In the genomic region with DNA sequence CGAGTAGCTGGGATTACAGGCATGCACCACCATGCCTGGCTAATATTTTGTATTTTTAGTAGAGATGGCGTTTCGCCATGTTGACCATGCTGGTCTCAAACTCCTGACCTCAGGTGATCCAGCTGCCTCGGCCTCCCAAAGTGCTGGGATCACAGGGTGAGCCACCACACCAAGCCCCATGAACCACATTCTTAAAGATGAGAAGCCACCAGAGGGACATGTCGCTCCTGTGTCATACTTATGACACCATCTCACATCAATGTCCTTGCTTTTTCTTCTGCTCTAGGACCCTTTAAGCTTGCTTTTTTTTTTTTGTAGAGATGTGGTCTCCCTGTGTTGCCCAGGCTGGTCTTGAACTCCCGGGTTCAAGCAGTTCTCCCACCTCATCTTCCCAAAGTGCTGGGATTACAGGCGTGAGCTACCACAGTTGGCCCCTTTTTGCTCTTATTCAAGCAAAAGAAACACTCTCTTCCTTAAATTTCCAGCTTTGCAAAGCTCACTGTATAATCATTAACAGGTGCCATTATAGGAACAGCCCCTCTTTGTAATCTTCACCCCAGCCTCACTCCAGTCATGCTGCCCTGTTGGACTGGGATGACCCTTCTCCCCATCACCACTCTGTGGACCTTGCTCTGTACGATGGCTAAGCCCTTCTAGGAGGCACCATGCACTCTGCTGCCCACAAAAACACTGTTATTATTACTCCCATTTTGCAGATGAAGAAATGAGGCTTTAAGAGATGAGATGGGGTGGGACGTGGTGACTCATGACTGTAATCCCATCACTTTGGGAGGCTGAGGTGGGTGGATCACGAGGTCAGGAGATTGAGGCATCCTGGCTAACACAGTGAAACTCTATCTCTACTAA, we compare ENCODE assay signal across 1 cellular context.
TF ChIP-seq lines count a peak whose summit lies in the region.

No MANE protein-coding gene starts in this region.

TF ChIP-seq in HepG2, 621 proteins besides CTCF, POLR2A, EP300 and RAD21 (continued from another document and continues in another):
- TF ChIP-seq, protein P1, sequence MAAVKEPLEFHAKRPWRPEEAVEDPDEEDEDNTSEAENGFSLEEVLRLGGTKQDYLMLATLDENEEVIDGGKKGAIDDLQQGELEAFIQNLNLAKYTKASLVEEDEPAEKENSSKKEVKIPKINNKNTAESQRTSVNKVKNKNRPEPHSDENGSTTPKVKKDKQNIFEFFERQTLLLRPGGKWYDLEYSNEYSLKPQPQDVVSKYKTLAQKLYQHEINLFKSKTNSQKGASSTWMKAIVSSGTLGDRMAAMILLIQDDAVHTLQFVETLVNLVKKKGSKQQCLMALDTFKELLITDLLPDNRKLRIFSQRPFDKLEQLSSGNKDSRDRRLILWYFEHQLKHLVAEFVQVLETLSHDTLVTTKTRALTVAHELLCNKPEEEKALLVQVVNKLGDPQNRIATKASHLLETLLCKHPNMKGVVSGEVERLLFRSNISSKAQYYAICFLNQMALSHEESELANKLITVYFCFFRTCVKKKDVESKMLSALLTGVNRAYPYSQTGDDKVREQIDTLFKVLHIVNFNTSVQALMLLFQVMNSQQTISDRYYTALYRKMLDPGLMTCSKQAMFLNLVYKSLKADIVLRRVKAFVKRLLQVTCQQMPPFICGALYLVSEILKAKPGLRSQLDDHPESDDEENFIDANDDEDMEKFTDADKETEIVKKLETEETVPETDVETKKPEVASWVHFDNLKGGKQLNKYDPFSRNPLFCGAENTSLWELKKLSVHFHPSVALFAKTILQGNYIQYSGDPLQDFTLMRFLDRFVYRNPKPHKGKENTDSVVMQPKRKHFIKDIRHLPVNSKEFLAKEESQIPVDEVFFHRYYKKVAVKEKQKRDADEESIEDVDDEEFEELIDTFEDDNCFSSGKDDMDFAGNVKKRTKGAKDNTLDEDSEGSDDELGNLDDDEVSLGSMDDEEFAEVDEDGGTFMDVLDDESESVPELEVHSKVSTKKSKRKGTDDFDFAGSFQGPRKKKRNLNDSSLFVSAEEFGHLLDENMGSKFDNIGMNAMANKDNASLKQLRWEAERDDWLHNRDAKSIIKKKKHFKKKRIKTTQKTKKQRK (IDR thresholded peaks at IDR 0.05; ENCODE audit: low read length) = no peak
- TF ChIP-seq ZBTB1 (CRISPR knock-in tag; IDR thresholded peaks at IDR 0.05; ENCODE audit: borderline replicate concordance) = no peak
- TF ChIP-seq BRCA1 (CRISPR knock-in tag; IDR thresholded peaks at IDR 0.05) = no peak
- no peak for TF ChIP-seq RBFOX2 (IDR thresholded peaks at IDR 0.05; ENCODE audit: low read depth, low read length)
- TF ChIP-seq ZBTB38 (CRISPR knock-in tag; IDR thresholded peaks at IDR 0.05) = no peak; the same call in 1 of the 2 replicates
- no peak; the same call in 1 of the 2 replicates for TF ChIP-seq ZNF777 (CRISPR knock-in tag; IDR thresholded peaks at IDR 0.05)
- TF ChIP-seq, protein P2, sequence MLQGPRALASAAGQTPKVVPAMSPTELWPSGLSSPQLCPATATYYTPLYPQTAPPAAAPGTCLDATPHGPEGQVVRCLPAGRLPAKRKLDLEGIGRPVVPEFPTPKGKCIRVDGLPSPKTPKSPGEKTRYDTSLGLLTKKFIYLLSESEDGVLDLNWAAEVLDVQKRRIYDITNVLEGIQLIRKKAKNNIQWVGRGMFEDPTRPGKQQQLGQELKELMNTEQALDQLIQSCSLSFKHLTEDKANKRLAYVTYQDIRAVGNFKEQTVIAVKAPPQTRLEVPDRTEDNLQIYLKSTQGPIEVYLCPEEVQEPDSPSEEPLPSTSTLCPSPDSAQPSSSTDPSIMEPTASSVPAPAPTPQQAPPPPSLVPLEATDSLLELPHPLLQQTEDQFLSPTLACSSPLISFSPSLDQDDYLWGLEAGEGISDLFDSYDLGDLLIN (CRISPR knock-in tag; IDR thresholded peaks at IDR 0.05; ENCODE audit: borderline replicate concordance) = no peak
- no peak for TF ChIP-seq HNRNPL (IDR thresholded peaks at IDR 0.05; ENCODE audit: low read depth, low read length)
- TF ChIP-seq, protein P3, sequence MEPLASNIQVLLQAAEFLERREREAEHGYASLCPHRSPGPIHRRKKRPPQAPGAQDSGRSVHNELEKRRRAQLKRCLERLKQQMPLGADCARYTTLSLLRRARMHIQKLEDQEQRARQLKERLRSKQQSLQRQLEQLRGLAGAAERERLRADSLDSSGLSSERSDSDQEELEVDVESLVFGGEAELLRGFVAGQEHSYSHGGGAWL (CRISPR knock-in tag; IDR thresholded peaks at IDR 0.05) = no peak
- TF ChIP-seq CCAR2 (optimal IDR thresholded peaks at IDR 0.05; ENCODE audit: low read depth, low read length) = no peak
- no peak for TF ChIP-seq MTA1 (CRISPR knock-in tag; IDR thresholded peaks at IDR 0.05; ENCODE audit: borderline replicate concordance)
- TF ChIP-seq PHF20 (CRISPR knock-in tag; IDR thresholded peaks at IDR 0.05) = no peak
- TF ChIP-seq GPN1 (CRISPR knock-in tag; IDR thresholded peaks at IDR 0.05; ENCODE audit: borderline replicate concordance) = no peak
- 0 out of 2 replicates have a peak, but pooled peaks have one; percentile 51 for TF ChIP-seq ARNT2 (CRISPR knock-in tag; IDR thresholded peaks at IDR 0.05; ENCODE audit: low read depth)
- TF ChIP-seq, protein P4, sequence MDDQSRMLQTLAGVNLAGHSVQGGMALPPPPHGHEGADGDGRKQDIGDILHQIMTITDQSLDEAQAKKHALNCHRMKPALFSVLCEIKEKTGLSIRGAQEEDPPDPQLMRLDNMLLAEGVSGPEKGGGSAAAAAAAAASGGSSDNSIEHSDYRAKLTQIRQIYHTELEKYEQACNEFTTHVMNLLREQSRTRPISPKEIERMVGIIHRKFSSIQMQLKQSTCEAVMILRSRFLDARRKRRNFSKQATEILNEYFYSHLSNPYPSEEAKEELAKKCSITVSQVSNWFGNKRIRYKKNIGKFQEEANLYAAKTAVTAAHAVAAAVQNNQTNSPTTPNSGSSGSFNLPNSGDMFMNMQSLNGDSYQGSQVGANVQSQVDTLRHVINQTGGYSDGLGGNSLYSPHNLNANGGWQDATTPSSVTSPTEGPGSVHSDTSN (CRISPR knock-in tag; IDR thresholded peaks at IDR 0.05; ENCODE audit: borderline replicate concordance) = no peak
- TF ChIP-seq, protein P5, sequence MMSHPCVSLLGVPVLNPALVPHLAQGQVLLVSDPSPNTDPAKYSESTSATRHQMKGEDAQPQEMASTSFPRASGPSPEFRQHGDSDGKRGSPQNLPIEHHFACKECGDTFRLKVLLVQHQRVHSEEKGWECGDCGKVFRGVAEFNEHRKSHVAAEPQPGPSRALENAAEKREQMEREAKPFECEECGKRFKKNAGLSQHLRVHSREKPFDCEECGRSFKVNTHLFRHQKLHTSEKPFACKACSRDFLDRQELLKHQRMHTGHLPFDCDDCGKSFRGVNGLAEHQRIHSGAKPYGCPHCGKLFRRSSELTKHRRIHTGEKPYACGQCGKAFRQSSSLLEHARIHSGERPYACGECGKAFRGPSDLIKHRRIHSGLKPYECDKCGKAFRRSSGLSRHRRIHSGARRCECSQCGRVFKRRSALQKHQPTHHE (CRISPR knock-in tag; IDR thresholded peaks at IDR 0.05; ENCODE audit: borderline replicate concordance) = no peak
- TF ChIP-seq MYNN (CRISPR knock-in tag; IDR thresholded peaks at IDR 0.05; ENCODE audit: low read depth) = no peak
- no peak for TF ChIP-seq MXD4 (CRISPR knock-in tag; IDR thresholded peaks at IDR 0.05)
- TF ChIP-seq ZNF235 (CRISPR knock-in tag; IDR thresholded peaks at IDR 0.05; ENCODE audit: borderline replicate concordance) = no peak
- 0 out of 2 replicates have a peak, but pooled peaks have one; percentile 4 for TF ChIP-seq CAMTA2 (CRISPR knock-in tag; IDR thresholded peaks at IDR 0.05; ENCODE audit: borderline replicate concordance)
- TF ChIP-seq, protein P6, sequence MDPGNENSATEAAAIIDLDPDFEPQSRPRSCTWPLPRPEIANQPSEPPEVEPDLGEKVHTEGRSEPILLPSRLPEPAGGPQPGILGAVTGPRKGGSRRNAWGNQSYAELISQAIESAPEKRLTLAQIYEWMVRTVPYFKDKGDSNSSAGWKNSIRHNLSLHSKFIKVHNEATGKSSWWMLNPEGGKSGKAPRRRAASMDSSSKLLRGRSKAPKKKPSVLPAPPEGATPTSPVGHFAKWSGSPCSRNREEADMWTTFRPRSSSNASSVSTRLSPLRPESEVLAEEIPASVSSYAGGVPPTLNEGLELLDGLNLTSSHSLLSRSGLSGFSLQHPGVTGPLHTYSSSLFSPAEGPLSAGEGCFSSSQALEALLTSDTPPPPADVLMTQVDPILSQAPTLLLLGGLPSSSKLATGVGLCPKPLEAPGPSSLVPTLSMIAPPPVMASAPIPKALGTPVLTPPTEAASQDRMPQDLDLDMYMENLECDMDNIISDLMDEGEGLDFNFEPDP (CRISPR knock-in tag; conservative IDR thresholded peaks at IDR 0.05) = 0 out of 2 replicates have a peak, but pooled peaks have one; percentile 10
- peak; percentile 72 for TF ChIP-seq ZNF3 (CRISPR knock-in tag; IDR thresholded peaks at IDR 0.05)
- TF ChIP-seq RELA (CRISPR knock-in tag; IDR thresholded peaks at IDR 0.05) = no peak
- no peak; the same call in 1 of the 2 replicates for TF ChIP-seq GABPB1 (CRISPR knock-in tag; IDR thresholded peaks at IDR 0.05)
- 0 out of 2 replicates have a peak, but pooled peaks have one; percentile 11 for TF ChIP-seq LCORL (IDR thresholded peaks at IDR 0.05)
- TF ChIP-seq LCORL (CRISPR knock-in tag; IDR thresholded peaks at IDR 0.05) = peak; percentile 90
- peak; percentile 71 for TF ChIP-seq CREM (IDR thresholded peaks at IDR 0.05)
- TF ChIP-seq CREM (CRISPR knock-in tag; IDR thresholded peaks at IDR 0.05) = no peak
- TF ChIP-seq MEIS1 (CRISPR knock-in tag; IDR thresholded peaks at IDR 0.05; ENCODE audit: borderline replicate concordance) = no peak
- TF ChIP-seq SRSF4 (IDR thresholded peaks at IDR 0.05; ENCODE audit: low read depth, low read length, poor library complexity, severe bottlenecking) = no peak
- no peak; the same call in 1 of the 2 replicates for TF ChIP-seq EHMT2 (IDR thresholded peaks at IDR 0.05; ENCODE audit: borderline replicate concordance, low read depth, low read length)
- TF ChIP-seq, protein P7, sequence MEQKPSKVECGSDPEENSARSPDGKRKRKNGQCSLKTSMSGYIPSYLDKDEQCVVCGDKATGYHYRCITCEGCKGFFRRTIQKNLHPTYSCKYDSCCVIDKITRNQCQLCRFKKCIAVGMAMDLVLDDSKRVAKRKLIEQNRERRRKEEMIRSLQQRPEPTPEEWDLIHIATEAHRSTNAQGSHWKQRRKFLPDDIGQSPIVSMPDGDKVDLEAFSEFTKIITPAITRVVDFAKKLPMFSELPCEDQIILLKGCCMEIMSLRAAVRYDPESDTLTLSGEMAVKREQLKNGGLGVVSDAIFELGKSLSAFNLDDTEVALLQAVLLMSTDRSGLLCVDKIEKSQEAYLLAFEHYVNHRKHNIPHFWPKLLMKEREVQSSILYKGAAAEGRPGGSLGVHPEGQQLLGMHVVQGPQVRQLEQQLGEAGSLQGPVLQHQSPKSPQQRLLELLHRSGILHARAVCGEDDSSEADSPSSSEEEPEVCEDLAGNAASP (CRISPR knock-in tag; IDR thresholded peaks at IDR 0.05; ENCODE audit: borderline replicate concordance) = peak; percentile 100
- no peak for TF ChIP-seq ZFP37 (CRISPR knock-in tag; IDR thresholded peaks at IDR 0.05; ENCODE audit: borderline replicate concordance)
- TF ChIP-seq, protein P8, sequence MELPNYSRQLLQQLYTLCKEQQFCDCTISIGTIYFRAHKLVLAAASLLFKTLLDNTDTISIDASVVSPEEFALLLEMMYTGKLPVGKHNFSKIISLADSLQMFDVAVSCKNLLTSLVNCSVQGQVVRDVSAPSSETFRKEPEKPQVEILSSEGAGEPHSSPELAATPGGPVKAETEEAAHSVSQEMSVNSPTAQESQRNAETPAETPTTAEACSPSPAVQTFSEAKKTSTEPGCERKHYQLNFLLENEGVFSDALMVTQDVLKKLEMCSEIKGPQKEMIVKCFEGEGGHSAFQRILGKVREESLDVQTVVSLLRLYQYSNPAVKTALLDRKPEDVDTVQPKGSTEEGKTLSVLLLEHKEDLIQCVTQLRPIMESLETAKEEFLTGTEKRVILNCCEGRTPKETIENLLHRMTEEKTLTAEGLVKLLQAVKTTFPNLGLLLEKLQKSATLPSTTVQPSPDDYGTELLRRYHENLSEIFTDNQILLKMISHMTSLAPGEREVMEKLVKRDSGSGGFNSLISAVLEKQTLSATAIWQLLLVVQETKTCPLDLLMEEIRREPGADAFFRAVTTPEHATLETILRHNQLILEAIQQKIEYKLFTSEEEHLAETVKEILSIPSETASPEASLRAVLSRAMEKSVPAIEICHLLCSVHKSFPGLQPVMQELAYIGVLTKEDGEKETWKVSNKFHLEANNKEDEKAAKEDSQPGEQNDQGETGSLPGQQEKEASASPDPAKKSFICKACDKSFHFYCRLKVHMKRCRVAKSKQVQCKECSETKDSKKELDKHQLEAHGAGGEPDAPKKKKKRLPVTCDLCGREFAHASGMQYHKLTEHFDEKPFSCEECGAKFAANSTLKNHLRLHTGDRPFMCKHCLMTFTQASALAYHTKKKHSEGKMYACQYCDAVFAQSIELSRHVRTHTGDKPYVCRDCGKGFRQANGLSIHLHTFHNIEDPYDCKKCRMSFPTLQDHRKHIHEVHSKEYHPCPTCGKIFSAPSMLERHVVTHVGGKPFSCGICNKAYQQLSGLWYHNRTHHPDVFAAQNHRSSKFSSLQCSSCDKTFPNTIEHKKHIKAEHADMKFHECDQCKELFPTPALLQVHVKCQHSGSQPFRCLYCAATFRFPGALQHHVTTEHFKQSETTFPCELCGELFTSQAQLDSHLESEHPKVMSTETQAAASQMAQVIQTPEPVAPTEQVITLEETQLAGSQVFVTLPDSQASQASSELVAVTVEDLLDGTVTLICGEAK (IDR thresholded peaks at IDR 0.05) = no peak
- TF ChIP-seq, protein P8 (CRISPR knock-in tag; IDR thresholded peaks at IDR 0.05) = no peak
- peak; percentile 79 for TF ChIP-seq ZNF7 (CRISPR knock-in tag; IDR thresholded peaks at IDR 0.05)
